In genomic region chr14:61430066-61430757, GRCh38 we compare ENCODE assay signal across 15 cellular contexts.
DNase-seq lines count a peak whose midpoint lies in the region; ATAC-seq lines count a peak whose summit lies in the region.
"Had no signal": no experiment of that assay in that cellular context is flagged by ENCODE, and none has a peak within 500 bp of the region (broad histone marks: within the 10 kb centered on the region; RNA-seq: fewer than 3 reads in every experiment).

No MANE protein-coding gene starts in this region.

- POLR2A ChIA-PET in naive thymus-derived CD4-positive, alpha-beta T cell (lab: Charles Lee), result interaction anchor here (0.6 to 2.5 kb wide), 4 partner anchors 10 to 71 kb away, joined by 3 to 6 read pairs (median 4); no protein-coding TSS in a partner anchor

- ATAC-seq in GM18868 (IDR thresholded peaks at IDR 0.05; ENCODE audit: unreplicated experiment) (peak; percentile 34), HG03097 (IDR thresholded peaks at IDR 0.05; ENCODE audit: low FRiP score, unreplicated experiment) (no peak)
- no peak for ATAC-seq in naive thymus-derived CD4-positive, alpha-beta T cell
- ATAC-seq: stimulated activated naive B cell treated with anti-CD40 and anti-IgM and Interleukin-4, amounts not matched to agents 10 μg/mL and 1 μg/mL and 100 μg/mL, for 72 hours had no signal

- peaks cover 0 to 6% (median 0%) of the 10 kb centered on the region in 11 donors for H3K9me3 Mint-ChIP-seq in naive thymus-derived CD4-positive, alpha-beta T cell
- H3K9me3 Mint-ChIP-seq: HFFc6 had no signal

- H3K27ac Mint-ChIP-seq in naive thymus-derived CD4-positive, alpha-beta T cell, result peak overlapping the region in 6 of 9 donors; percentile 35 to 87 (median 67)
- H3K27ac Mint-ChIP-seq: activated B cell treated with CpG ODN at 0.5 μM for 24 hours; HFFc6; stimulated activated naive B cell treated with anti-CD40 and anti-IgM and Interleukin-4, amounts not matched to agents 10 μg/mL and 1 μg/mL and 100 μg/mL, for 72 hours had no signal

- H3K4me1 ChIP-seq in naive thymus-derived CD4-positive, alpha-beta T cell (ENCODE audit: control insufficient read depth in 2 of 2, insufficient read depth in 2 of 2, low read length in 2 of 2), result peaks cover 65 to 69% of the 10 kb centered on the region in 2 donors

- no peaks in the 10 kb centered on the region for H3K27me3 ChIP-seq in naive thymus-derived CD4-positive, alpha-beta T cell (ENCODE audit: control insufficient read depth in 2 of 2, insufficient read depth in 2 of 2, low read length in 2 of 2)

- no peak overlapping the region for H3K27ac ChIP-seq in naive thymus-derived CD4-positive, alpha-beta T cell (ENCODE audit: low read depth, low read length)
- H3K27ac ChIP-seq: coronary artery had no signal

- peak overlapping the region in 7 of 10 donors; percentile 11 to 57 (median 48) for H3K4me3 Mint-ChIP-seq in naive thymus-derived CD4-positive, alpha-beta T cell
- H3K4me3 Mint-ChIP-seq: activated B cell treated with CpG ODN at 0.5 μM for 24 hours; HFFc6; stimulated activated naive B cell treated with anti-CD40 and anti-IgM and Interleukin-4, amounts not matched to agents 10 μg/mL and 1 μg/mL and 100 μg/mL, for 72 hours had no signal

- H3K27me3 Mint-ChIP-seq in naive thymus-derived CD4-positive, alpha-beta T cell, result no peaks in the 10 kb centered on the region

- DNase-seq in NCI-H2196 (lab: John Stamatoyannopoulos, UW; ENCODE audit: unreplicated experiment) (peak; percentile 58), NCI-H2196 treated with DMSO at 0.1 percent for 48 hours (lab: John Stamatoyannopoulos, UW; ENCODE audit: unreplicated experiment) (no peak), SHP77 treated with DMSO at 0.1 percent for 48 hours (lab: John Stamatoyannopoulos, UW) (peak; percentile 54), GF-D8 (lab: John Stamatoyannopoulos, UW) (no peak)
- no peak for DNase-seq in naive thymus-derived CD4-positive, alpha-beta T cell
- DNase-seq in stimulated activated CD8-positive, alpha-beta memory T cell treated with anti-CD3 and anti-CD28 coated beads, Interleukin-4, amount 100 ng/mL, for 48 hours, result no peak
- DNase-seq: activated B cell treated with CpG ODN at 0.5 μM for 24 hours; amygdala; HFFc6; kidney; stimulated activated CD4-positive, alpha-beta T cell treated with anti-CD3 and anti-CD28 coated beads, Interleukin-4, amount 100 ng/mL, for 4 hours; stimulated activated naive B cell treated with anti-CD40 and anti-IgM and Interleukin-4, amounts not matched to agents 10 μg/mL and 1 μg/mL and 100 μg/mL, for 72 hours had no signal

- peaks cover 0 to 3% (median 0%) of the 10 kb centered on the region in 3 experiments for H3K36me3 ChIP-seq in naive thymus-derived CD4-positive, alpha-beta T cell (ENCODE audit: control insufficient read depth in 2 of 3, insufficient read depth in 3 of 3, low read length in 3 of 3)

- no peak overlapping the region for H3K4me3 ChIP-seq in naive thymus-derived CD4-positive, alpha-beta T cell (ENCODE audit: low read length)
- H3K4me3 ChIP-seq: coronary artery had no signal

- H3K36me3 Mint-ChIP-seq in naive thymus-derived CD4-positive, alpha-beta T cell, result peaks cover 4 to 38% (median 28%) of the 10 kb centered on the region in 5 donors
- H3K36me3 Mint-ChIP-seq: stimulated activated naive B cell treated with anti-CD40 and anti-IgM and Interleukin-4, amounts not matched to agents 10 μg/mL and 1 μg/mL and 100 μg/mL, for 72 hours had no signal

- H3K4me1 Mint-ChIP-seq in naive thymus-derived CD4-positive, alpha-beta T cell, result peaks cover 64 to 100% (median 97%) of the 10 kb centered on the region in 7 donors
- H3K4me1 Mint-ChIP-seq: activated B cell treated with CpG ODN at 0.5 μM for 24 hours; stimulated activated naive B cell treated with anti-CD40 and anti-IgM and Interleukin-4, amounts not matched to agents 10 μg/mL and 1 μg/mL and 100 μg/mL, for 72 hours had no signal

- CTCF ChIA-PET in naive thymus-derived CD4-positive, alpha-beta T cell (lab: Charles Lee), result no interaction called here

- no peaks in the 10 kb centered on the region for H3K9me3 ChIP-seq in naive thymus-derived CD4-positive, alpha-beta T cell (ENCODE audit: control insufficient read depth in 2 of 3, low read length in 3 of 3)

- intact Hi-C loops in naive thymus-derived CD4-positive, alpha-beta T cell (cut with micrococcal nuclease), result loop anchor here in 1 of 2 donors (10.0 kb wide), 1 partner anchor 45 kb away; no protein-coding TSS in a partner anchor

Comparison
In these comparisons a context has a peak if more than half of its experiments do, and no peak if none do; other contexts are left out.
1. DNase-seq: peak in NCI-H2196 (single experiment) and SHP77 treated with DMSO at 0.1 percent for 48 hours (single experiment); none in NCI-H2196 treated with DMSO at 0.1 percent for 48 hours (single experiment), naive thymus-derived CD4-positive, alpha-beta T cell (0 of 9), stimulated activated CD8-positive, alpha-beta memory T cell treated with anti-CD3 and anti-CD28 coated beads, Interleukin-4, amount 100 ng/mL, for 48 hours (single experiment) and GF-D8 (single experiment).